8 cellular contexts compared by ENCODE assay signal in genomic region chr10:31760674-31761081, GRCh38.
A peak's percentile ranks its signal among the peaks of the same experiment; 100 is the strongest.
DNase-seq lines count a peak whose midpoint lies in the region; ATAC-seq and TF ChIP-seq lines count a peak whose summit lies in the region.

No MANE protein-coding gene starts in this region.

- no peaks in the 10 kb centered on the region for H3K27me3 ChIP-seq in GM23338 (ENCODE audit: insufficient read depth)
- H3K27me3 ChIP-seq in SJSA1 (replicated peaks) = no peaks in the 10 kb centered on the region

- no peaks in the 10 kb centered on the region for H4K20me1 ChIP-seq in GM23338 (replicated peaks; ENCODE audit: insufficient read depth)

- H3K4me3 ChIP-seq in GM23338 (peak overlapping the region; percentile 39), SJSA1 (peak overlapping the region; percentile 76), fibroblast of pulmonary artery (replicated peaks; ENCODE audit: low read depth, low read length) (peak overlapping the region; percentile 31)

- ATAC-seq in GM23338 = no peak; the same call in 2 of the 3 replicates
- no peak for ATAC-seq in HG03139 (IDR thresholded peaks at IDR 0.05; ENCODE audit: unreplicated experiment)
- ATAC-seq in HG03571 (IDR thresholded peaks at IDR 0.05; ENCODE audit: unreplicated experiment) = no peak

- H3K4me1 Mint-ChIP-seq in GM23338 = peaks cover 66% of the 10 kb centered on the region

- H3K27ac ChIP-seq in GM23338 (ENCODE audit: low read depth) (peak overlapping the region; percentile 1; the same call in 1 of the 2 replicates), SJSA1 (peak overlapping the region; percentile 48)

- DNase-seq in GM23338 (ENCODE audit: low spot score) (no peak), SJSA1 (ENCODE audit: low read depth in 1 of 2, low spot score in 2 of 2) (no peak), fibroblast of pulmonary artery (ENCODE audit: low read depth) (no peak), renal cortical epithelial cell (ENCODE audit: low read depth) (peak; percentile 60), hepatic stellate cell (ENCODE audit: low spot score) (no peak), activated gamma-delta T cell treated with Interleukin-2 at 50 U/mL for 16 hours (no peak)

- H3K27me3 Mint-ChIP-seq in GM23338 (ENCODE audit: insufficient read depth, low read depth, poor library complexity) = peaks cover 17% of the 10 kb centered on the region

- TF ChIP-seq CTCF in GM23338 (conservative IDR thresholded peaks at IDR 0.05; ENCODE audit: low read depth in 2 of 2) = no peak
- no peak for TF ChIP-seq CTCF in fibroblast of pulmonary artery (IDR thresholded peaks at IDR 0.05; ENCODE audit: low read length, missing control alignments)

- 0 out of 2 replicates have a peak, but pooled peaks cover 3% of the 10 kb centered on the region for H3F3A ChIP-seq in GM23338 (replicated peaks; ENCODE audit: low read depth)

- H3K9me3 ChIP-seq in SJSA1 (replicated peaks) = no peaks in the 10 kb centered on the region

- H3K36me3 Mint-ChIP-seq in GM23338 (ENCODE audit: low read depth) = peaks cover 29% of the 10 kb centered on the region

- peaks cover 24% of the 10 kb centered on the region for H3K9me3 Mint-ChIP-seq in GM23338

- H3K4me3 Mint-ChIP-seq in GM23338 = peak overlapping the region; percentile 68

- H2AFZ ChIP-seq in GM23338 = peak overlapping the region; percentile 1; the same call in 1 of the 2 replicates

- no peaks in the 10 kb centered on the region; the same call in 1 of the 2 replicates for H3K9me2 ChIP-seq in GM23338 (ENCODE audit: insufficient read depth)

- peak overlapping the region; percentile 72 for H3K4me2 ChIP-seq in GM23338

- H3K36me3 ChIP-seq in GM23338 (ENCODE audit: insufficient read depth) (no peaks in the 10 kb centered on the region), SJSA1 (0 out of 2 replicates have a peak, but pooled peaks cover 2% of the 10 kb centered on the region)

- peak overlapping the region; percentile 95 for H3K27ac Mint-ChIP-seq in GM23338

- H3K79me2 ChIP-seq in GM23338 (replicated peaks; ENCODE audit: insufficient read depth) = no peaks in the 10 kb centered on the region

- peaks cover 38% of the 10 kb centered on the region for H3K4me1 ChIP-seq in GM23338 (ENCODE audit: insufficient read depth)
- H3K4me1 ChIP-seq in SJSA1 (replicated peaks) = peaks cover 29% of the 10 kb centered on the region

TF ChIP-seq in GM23338, 12 proteins besides CTCF, POLR2A, EP300 and RAD21:
- TF ChIP-seq EZH2phosphoT487 (IDR thresholded peaks at IDR 0.05; ENCODE audit: unreplicated experiment) (no peak), JUNB (IDR thresholded peaks at IDR 0.05; ENCODE audit: unreplicated experiment) (no peak), CREB1 (CRISPR knock-in tag; IDR thresholded peaks at IDR 0.05; ENCODE audit: low read depth) (no peak), EZH2 (IDR thresholded peaks at IDR 0.05; ENCODE audit: low read depth, unreplicated experiment) (no peak), STAT1 (IDR thresholded peaks at IDR 0.05; ENCODE audit: unreplicated experiment) (no peak), ZNF114 (CRISPR knock-in tag; IDR thresholded peaks at IDR 0.05) (no peak), NANOG (IDR thresholded peaks at IDR 0.05; ENCODE audit: borderline replicate concordance) (no peak), POLR2AphosphoS5 (IDR thresholded peaks at IDR 0.05; ENCODE audit: low read depth) (no peak), ZNF331 (CRISPR knock-in tag; IDR thresholded peaks at IDR 0.05; ENCODE audit: low read depth) (no peak)
- TF ChIP-seq, protein P1, sequence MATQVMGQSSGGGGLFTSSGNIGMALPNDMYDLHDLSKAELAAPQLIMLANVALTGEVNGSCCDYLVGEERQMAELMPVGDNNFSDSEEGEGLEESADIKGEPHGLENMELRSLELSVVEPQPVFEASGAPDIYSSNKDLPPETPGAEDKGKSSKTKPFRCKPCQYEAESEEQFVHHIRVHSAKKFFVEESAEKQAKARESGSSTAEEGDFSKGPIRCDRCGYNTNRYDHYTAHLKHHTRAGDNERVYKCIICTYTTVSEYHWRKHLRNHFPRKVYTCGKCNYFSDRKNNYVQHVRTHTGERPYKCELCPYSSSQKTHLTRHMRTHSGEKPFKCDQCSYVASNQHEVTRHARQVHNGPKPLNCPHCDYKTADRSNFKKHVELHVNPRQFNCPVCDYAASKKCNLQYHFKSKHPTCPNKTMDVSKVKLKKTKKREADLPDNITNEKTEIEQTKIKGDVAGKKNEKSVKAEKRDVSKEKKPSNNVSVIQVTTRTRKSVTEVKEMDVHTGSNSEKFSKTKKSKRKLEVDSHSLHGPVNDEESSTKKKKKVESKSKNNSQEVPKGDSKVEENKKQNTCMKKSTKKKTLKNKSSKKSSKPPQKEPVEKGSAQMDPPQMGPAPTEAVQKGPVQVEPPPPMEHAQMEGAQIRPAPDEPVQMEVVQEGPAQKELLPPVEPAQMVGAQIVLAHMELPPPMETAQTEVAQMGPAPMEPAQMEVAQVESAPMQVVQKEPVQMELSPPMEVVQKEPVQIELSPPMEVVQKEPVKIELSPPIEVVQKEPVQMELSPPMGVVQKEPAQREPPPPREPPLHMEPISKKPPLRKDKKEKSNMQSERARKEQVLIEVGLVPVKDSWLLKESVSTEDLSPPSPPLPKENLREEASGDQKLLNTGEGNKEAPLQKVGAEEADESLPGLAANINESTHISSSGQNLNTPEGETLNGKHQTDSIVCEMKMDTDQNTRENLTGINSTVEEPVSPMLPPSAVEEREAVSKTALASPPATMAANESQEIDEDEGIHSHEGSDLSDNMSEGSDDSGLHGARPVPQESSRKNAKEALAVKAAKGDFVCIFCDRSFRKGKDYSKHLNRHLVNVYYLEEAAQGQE (IDR thresholded peaks at IDR 0.05; ENCODE audit: unreplicated experiment) = no peak
- TF ChIP-seq, protein P2, sequence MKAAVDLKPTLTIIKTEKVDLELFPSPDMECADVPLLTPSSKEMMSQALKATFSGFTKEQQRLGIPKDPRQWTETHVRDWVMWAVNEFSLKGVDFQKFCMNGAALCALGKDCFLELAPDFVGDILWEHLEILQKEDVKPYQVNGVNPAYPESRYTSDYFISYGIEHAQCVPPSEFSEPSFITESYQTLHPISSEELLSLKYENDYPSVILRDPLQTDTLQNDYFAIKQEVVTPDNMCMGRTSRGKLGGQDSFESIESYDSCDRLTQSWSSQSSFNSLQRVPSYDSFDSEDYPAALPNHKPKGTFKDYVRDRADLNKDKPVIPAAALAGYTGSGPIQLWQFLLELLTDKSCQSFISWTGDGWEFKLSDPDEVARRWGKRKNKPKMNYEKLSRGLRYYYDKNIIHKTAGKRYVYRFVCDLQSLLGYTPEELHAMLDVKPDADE (IDR thresholded peaks at IDR 0.05) = no peak
- TF ChIP-seq, protein P3, sequence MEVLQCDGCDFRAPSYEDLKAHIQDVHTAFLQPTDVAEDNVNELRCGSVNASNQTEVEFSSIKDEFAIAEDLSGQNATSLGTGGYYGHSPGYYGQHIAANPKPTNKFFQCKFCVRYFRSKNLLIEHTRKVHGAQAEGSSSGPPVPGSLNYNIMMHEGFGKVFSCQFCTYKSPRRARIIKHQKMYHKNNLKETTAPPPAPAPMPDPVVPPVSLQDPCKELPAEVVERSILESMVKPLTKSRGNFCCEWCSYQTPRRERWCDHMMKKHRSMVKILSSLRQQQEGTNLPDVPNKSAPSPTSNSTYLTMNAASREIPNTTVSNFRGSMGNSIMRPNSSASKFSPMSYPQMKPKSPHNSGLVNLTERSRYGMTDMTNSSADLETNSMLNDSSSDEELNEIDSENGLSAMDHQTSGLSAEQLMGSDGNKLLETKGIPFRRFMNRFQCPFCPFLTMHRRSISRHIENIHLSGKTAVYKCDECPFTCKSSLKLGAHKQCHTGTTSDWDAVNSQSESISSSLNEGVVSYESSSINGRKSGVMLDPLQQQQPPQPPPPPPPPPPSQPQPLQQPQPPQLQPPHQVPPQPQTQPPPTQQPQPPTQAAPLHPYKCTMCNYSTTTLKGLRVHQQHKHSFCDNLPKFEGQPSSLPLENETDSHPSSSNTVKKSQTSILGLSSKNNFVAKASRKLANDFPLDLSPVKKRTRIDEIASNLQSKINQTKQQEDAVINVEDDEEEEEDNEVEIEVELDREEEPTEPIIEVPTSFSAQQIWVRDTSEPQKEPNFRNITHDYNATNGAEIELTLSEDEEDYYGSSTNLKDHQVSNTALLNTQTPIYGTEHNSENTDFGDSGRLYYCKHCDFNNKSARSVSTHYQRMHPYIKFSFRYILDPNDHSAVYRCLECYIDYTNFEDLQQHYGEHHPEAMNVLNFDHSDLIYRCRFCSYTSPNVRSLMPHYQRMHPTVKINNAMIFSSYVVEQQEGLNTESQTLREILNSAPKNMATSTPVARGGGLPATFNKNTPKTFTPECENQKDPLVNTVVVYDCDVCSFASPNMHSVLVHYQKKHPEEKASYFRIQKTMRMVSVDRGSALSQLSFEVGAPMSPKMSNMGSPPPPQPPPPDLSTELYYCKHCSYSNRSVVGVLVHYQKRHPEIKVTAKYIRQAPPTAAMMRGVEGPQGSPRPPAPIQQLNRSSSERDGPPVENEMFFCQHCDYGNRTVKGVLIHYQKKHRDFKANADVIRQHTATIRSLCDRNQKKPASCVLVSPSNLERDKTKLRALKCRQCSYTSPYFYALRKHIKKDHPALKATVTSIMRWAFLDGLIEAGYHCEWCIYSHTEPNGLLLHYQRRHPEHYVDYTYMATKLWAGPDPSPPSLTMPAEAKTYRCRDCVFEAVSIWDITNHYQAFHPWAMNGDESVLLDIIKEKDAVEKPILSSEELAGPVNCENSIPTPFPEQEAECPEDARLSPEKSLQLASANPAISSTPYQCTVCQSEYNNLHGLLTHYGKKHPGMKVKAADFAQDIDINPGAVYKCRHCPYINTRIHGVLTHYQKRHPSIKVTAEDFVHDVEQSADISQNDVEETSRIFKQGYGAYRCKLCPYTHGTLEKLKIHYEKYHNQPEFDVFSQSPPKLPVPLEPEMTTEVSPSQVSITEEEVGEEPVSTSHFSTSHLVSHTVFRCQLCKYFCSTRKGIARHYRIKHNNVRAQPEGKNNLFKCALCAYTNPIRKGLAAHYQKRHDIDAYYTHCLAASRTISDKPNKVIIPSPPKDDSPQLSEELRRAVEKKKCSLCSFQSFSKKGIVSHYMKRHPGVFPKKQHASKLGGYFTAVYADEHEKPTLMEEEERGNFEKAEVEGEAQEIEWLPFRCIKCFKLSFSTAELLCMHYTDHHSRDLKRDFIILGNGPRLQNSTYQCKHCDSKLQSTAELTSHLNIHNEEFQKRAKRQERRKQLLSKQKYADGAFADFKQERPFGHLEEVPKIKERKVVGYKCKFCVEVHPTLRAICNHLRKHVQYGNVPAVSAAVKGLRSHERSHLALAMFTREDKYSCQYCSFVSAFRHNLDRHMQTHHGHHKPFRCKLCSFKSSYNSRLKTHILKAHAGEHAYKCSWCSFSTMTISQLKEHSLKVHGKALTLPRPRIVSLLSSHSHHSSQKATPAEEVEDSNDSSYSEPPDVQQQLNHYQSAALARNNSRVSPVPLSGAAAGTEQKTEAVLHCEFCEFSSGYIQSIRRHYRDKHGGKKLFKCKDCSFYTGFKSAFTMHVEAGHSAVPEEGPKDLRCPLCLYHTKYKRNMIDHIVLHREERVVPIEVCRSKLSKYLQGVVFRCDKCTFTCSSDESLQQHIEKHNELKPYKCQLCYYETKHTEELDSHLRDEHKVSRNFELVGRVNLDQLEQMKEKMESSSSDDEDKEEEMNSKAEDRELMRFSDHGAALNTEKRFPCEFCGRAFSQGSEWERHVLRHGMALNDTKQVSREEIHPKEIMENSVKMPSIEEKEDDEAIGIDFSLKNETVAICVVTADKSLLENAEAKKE (CRISPR knock-in tag; IDR thresholded peaks at IDR 0.05) = no peak
TF ChIP-seq in GM23338: peak in this region for 0.
